1 cellular context compared by ENCODE assay signal in the genomic region with DNA sequence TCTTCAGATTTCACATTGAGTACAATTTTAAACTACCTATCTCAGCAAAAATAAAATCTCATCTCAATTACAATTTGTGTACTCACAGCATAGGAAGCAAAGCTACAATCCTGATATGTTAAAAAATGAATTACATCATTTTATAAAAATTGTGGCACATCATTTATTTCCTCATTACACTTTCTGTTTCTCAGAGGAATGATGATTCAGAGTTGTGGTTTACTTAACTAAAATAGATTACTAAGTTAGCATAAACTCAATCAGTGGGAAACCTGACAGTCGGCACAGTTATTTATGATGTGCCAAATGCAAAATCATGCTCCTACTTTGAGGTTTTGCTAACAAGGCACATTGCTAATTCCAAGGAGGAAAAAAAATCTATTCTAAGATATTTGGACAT.
TF ChIP-seq lines count a peak whose summit lies in the region.

No MANE protein-coding gene starts in this region.

TF ChIP-seq in K562, 482 proteins besides CTCF, POLR2A, EP300 and RAD21 (continued from another document and continues in another):
- TF ChIP-seq, protein P1, sequence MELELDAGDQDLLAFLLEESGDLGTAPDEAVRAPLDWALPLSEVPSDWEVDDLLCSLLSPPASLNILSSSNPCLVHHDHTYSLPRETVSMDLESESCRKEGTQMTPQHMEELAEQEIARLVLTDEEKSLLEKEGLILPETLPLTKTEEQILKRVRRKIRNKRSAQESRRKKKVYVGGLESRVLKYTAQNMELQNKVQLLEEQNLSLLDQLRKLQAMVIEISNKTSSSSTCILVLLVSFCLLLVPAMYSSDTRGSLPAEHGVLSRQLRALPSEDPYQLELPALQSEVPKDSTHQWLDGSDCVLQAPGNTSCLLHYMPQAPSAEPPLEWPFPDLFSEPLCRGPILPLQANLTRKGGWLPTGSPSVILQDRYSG (tag; conservative IDR thresholded peaks at IDR 0.05; ENCODE audit: low read depth): no peak
- TF ChIP-seq ZC3H8 (IDR thresholded peaks at IDR 0.05): no peak
- TF ChIP-seq, protein P2, sequence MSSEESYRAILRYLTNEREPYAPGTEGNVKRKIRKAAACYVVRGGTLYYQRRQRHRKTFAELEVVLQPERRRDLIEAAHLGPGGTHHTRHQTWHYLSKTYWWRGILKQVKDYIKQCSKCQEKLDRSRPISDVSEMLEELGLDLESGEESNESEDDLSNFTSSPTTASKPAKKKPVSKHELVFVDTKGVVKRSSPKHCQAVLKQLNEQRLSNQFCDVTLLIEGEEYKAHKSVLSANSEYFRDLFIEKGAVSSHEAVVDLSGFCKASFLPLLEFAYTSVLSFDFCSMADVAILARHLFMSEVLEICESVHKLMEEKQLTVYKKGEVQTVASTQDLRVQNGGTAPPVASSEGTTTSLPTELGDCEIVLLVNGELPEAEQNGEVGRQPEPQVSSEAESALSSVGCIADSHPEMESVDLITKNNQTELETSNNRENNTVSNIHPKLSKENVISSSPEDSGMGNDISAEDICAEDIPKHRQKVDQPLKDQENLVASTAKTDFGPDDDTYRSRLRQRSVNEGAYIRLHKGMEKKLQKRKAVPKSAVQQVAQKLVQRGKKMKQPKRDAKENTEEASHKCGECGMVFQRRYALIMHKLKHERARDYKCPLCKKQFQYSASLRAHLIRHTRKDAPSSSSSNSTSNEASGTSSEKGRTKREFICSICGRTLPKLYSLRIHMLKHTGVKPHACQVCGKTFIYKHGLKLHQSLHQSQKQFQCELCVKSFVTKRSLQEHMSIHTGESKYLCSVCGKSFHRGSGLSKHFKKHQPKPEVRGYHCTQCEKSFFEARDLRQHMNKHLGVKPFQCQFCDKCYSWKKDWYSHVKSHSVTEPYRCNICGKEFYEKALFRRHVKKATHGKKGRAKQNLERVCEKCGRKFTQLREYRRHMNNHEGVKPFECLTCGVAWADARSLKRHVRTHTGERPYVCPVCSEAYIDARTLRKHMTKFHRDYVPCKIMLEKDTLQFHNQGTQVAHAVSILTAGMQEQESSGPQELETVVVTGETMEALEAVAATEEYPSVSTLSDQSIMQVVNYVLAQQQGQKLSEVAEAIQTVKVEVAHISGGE (CRISPR knock-in tag; IDR thresholded peaks at IDR 0.05): no peak
- no peak for TF ChIP-seq SMAD1 (IDR thresholded peaks at IDR 0.05; ENCODE audit: low read depth, low read length, partially characterized antibody)
- TF ChIP-seq SLC30A9 (CRISPR knock-in tag; IDR thresholded peaks at IDR 0.05): no peak
- no peak for TF ChIP-seq THRAP3 (IDR thresholded peaks at IDR 0.05; ENCODE audit: borderline replicate concordance)
- no peak for TF ChIP-seq ZBTB17 (CRISPR knock-in tag; IDR thresholded peaks at IDR 0.05)
- no peak for TF ChIP-seq DIDO1 (tag; IDR thresholded peaks at IDR 0.05; ENCODE audit: low read depth)
- TF ChIP-seq CSDE1 (IDR thresholded peaks at IDR 0.05): no peak
- no peak for TF ChIP-seq SIRT6 (IDR thresholded peaks at IDR 0.05; ENCODE audit: low read depth, low read length)
- no peak for TF ChIP-seq RUNX1 (IDR thresholded peaks at IDR 0.05; ENCODE audit: low read depth)
- no peak for TF ChIP-seq KLF16 (IDR thresholded peaks at IDR 0.05)
- TF ChIP-seq, protein P3, sequence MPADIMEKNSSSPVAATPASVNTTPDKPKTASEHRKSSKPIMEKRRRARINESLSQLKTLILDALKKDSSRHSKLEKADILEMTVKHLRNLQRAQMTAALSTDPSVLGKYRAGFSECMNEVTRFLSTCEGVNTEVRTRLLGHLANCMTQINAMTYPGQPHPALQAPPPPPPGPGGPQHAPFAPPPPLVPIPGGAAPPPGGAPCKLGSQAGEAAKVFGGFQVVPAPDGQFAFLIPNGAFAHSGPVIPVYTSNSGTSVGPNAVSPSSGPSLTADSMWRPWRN (IDR thresholded peaks at IDR 0.05; ENCODE audit: low read depth): no peak
- no peak for TF ChIP-seq SIN3B (IDR thresholded peaks at IDR 0.05; ENCODE audit: low read depth)
- TF ChIP-seq ELF4 (CRISPR knock-in tag; IDR thresholded peaks at IDR 0.05): no peak
- no peak for TF ChIP-seq MED1 (CRISPR knock-in tag; IDR thresholded peaks at IDR 0.05; ENCODE audit: borderline replicate concordance)
- TF ChIP-seq PCBP2 (IDR thresholded peaks at IDR 0.05; ENCODE audit: low read depth, low read length, poor library complexity, severe bottlenecking): no peak
- TF ChIP-seq RBM34 (IDR thresholded peaks at IDR 0.05; ENCODE audit: borderline replicate concordance, insufficient read depth, low read length): no peak
- TF ChIP-seq, protein P4, sequence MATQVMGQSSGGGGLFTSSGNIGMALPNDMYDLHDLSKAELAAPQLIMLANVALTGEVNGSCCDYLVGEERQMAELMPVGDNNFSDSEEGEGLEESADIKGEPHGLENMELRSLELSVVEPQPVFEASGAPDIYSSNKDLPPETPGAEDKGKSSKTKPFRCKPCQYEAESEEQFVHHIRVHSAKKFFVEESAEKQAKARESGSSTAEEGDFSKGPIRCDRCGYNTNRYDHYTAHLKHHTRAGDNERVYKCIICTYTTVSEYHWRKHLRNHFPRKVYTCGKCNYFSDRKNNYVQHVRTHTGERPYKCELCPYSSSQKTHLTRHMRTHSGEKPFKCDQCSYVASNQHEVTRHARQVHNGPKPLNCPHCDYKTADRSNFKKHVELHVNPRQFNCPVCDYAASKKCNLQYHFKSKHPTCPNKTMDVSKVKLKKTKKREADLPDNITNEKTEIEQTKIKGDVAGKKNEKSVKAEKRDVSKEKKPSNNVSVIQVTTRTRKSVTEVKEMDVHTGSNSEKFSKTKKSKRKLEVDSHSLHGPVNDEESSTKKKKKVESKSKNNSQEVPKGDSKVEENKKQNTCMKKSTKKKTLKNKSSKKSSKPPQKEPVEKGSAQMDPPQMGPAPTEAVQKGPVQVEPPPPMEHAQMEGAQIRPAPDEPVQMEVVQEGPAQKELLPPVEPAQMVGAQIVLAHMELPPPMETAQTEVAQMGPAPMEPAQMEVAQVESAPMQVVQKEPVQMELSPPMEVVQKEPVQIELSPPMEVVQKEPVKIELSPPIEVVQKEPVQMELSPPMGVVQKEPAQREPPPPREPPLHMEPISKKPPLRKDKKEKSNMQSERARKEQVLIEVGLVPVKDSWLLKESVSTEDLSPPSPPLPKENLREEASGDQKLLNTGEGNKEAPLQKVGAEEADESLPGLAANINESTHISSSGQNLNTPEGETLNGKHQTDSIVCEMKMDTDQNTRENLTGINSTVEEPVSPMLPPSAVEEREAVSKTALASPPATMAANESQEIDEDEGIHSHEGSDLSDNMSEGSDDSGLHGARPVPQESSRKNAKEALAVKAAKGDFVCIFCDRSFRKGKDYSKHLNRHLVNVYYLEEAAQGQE (CRISPR knock-in tag; IDR thresholded peaks at IDR 0.05; ENCODE audit: low read depth): no peak
- 0 out of 4 replicates have a peak, but pooled peaks have one; percentile 12 to 14 for TF ChIP-seq KDM1A (IDR thresholded peaks at IDR 0.05)
- TF ChIP-seq NCOA4 (IDR thresholded peaks at IDR 0.05; ENCODE audit: partially characterized antibody): no peak
- TF ChIP-seq FIP1L1 (IDR thresholded peaks at IDR 0.05; ENCODE audit: low read depth, low read length, poor library complexity, severe bottlenecking): no peak
- TF ChIP-seq, protein P5, sequence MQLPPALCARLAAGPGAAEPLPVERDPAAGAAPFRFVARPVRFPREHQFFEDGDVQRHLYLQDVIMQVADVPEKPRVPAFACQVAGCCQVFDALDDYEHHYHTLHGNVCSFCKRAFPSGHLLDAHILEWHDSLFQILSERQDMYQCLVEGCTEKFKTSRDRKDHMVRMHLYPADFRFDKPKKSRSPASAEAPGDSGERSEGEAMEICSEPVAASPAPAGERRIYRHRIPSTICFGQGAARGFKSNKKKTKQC (CRISPR knock-in tag; IDR thresholded peaks at IDR 0.05): no peak
- TF ChIP-seq MAFG (tag; conservative IDR thresholded peaks at IDR 0.05): peak; percentile 9; the same call in 1 of the 2 replicates
- no peak for TF ChIP-seq SMC3 (conservative IDR thresholded peaks at IDR 0.05; ENCODE audit: insufficient read depth, low read depth, low read length)
- no peak for TF ChIP-seq SREBF1 (IDR thresholded peaks at IDR 0.05; ENCODE audit: borderline replicate concordance, low read depth, low read length)
- TF ChIP-seq, protein P6, sequence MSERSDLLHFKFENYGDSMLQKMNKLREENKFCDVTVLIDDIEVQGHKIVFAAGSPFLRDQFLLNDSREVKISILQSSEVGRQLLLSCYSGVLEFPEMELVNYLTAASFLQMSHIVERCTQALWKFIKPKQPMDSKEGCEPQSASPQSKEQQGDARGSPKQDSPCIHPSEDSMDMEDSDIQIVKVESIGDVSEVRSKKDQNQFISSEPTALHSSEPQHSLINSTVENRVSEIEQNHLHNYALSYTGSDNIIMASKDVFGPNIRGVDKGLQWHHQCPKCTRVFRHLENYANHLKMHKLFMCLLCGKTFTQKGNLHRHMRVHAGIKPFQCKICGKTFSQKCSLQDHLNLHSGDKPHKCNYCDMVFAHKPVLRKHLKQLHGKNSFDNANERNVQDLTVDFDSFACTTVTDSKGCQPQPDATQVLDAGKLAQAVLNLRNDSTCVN (CRISPR knock-in tag; IDR thresholded peaks at IDR 0.05): no peak
- TF ChIP-seq BCOR (IDR thresholded peaks at IDR 0.05): no peak
- TF ChIP-seq, protein P7, sequence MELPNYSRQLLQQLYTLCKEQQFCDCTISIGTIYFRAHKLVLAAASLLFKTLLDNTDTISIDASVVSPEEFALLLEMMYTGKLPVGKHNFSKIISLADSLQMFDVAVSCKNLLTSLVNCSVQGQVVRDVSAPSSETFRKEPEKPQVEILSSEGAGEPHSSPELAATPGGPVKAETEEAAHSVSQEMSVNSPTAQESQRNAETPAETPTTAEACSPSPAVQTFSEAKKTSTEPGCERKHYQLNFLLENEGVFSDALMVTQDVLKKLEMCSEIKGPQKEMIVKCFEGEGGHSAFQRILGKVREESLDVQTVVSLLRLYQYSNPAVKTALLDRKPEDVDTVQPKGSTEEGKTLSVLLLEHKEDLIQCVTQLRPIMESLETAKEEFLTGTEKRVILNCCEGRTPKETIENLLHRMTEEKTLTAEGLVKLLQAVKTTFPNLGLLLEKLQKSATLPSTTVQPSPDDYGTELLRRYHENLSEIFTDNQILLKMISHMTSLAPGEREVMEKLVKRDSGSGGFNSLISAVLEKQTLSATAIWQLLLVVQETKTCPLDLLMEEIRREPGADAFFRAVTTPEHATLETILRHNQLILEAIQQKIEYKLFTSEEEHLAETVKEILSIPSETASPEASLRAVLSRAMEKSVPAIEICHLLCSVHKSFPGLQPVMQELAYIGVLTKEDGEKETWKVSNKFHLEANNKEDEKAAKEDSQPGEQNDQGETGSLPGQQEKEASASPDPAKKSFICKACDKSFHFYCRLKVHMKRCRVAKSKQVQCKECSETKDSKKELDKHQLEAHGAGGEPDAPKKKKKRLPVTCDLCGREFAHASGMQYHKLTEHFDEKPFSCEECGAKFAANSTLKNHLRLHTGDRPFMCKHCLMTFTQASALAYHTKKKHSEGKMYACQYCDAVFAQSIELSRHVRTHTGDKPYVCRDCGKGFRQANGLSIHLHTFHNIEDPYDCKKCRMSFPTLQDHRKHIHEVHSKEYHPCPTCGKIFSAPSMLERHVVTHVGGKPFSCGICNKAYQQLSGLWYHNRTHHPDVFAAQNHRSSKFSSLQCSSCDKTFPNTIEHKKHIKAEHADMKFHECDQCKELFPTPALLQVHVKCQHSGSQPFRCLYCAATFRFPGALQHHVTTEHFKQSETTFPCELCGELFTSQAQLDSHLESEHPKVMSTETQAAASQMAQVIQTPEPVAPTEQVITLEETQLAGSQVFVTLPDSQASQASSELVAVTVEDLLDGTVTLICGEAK (IDR thresholded peaks at IDR 0.05): no peak
- TF ChIP-seq, protein P7 (CRISPR knock-in tag; IDR thresholded peaks at IDR 0.05): no peak
- no peak for TF ChIP-seq TAF15 (IDR thresholded peaks at IDR 0.05; ENCODE audit: low read depth, low read length)
- TF ChIP-seq NBN (IDR thresholded peaks at IDR 0.05; ENCODE audit: low read depth): no peak
- no peak for TF ChIP-seq PHB (CRISPR knock-in tag; IDR thresholded peaks at IDR 0.05)
- TF ChIP-seq, protein P8, sequence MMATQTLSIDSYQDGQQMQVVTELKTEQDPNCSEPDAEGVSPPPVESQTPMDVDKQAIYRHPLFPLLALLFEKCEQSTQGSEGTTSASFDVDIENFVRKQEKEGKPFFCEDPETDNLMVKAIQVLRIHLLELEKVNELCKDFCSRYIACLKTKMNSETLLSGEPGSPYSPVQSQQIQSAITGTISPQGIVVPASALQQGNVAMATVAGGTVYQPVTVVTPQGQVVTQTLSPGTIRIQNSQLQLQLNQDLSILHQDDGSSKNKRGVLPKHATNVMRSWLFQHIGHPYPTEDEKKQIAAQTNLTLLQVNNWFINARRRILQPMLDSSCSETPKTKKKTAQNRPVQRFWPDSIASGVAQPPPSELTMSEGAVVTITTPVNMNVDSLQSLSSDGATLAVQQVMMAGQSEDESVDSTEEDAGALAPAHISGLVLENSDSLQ (IDR thresholded peaks at IDR 0.05): peak; percentile 73
- no peak for TF ChIP-seq MXI1 (IDR thresholded peaks at IDR 0.05; ENCODE audit: low read depth, low read length)
- no peak for TF ChIP-seq ZNF668 (CRISPR knock-in tag; IDR thresholded peaks at IDR 0.05)
